In genomic region chr10:83541096-83541495, GRCh38 we compare ENCODE assay signal across 18 cellular contexts.
"Had no signal": no experiment of that assay in that cellular context is flagged by ENCODE, and none has a peak within 500 bp of the region (broad histone marks: within the 10 kb centered on the region; RNA-seq: fewer than 3 reads in every experiment).

No MANE protein-coding gene starts in this region.

- H3K27ac ChIP-seq: body of pancreas, colonic mucosa, neutrophil, parathyroid adenoma, WERI-Rb-1 had no signal

- H3K36me3 ChIP-seq: colonic mucosa, gastrocnemius medialis, neutrophil, WERI-Rb-1 had no signal

- H3K9ac ChIP-seq: parathyroid adenoma had no signal

- H3K27me3 ChIP-seq: body of pancreas, colonic mucosa, gastrocnemius medialis, neutrophil had no signal

- H2AFZ ChIP-seq: parathyroid adenoma had no signal

- H3K4me3 ChIP-seq: body of pancreas, colonic mucosa, gastrocnemius medialis had no signal

- H3K4me1 ChIP-seq: colonic mucosa, gastrocnemius medialis, parathyroid adenoma had no signal

- DNase-seq: activated CD4-positive, alpha-beta T cell treated with anti-CD3 and anti-CD28 coated beads for 1 hour; activated gamma-delta T cell treated with Interleukin-2 at 50 U/mL for 16 hours; body of pancreas; caudate nucleus; colonic mucosa; gastrocnemius medialis; head of caudate nucleus; immature natural killer cell; kidney glomerular epithelial cell; naive thymus-derived CD4-positive, alpha-beta T cell; stimulated activated CD4-positive, alpha-beta T cell treated with anti-CD3 and anti-CD28 coated beads, Interleukin-12 subunit alpha, Interleukin-12 subunit beta, amount 100 ng/mL, for 4 hours; stimulated activated CD4-positive, alpha-beta T cell treated with anti-CD3 and anti-CD28 coated beads, Interleukin-1b, Interleukin-23, amount 100 ng/mL, for 48 hours; stimulated activated CD8-positive, alpha-beta memory T cell treated with anti-CD3 and anti-CD28 coated beads, Interleukin-4, amount 100 ng/mL, for 48 hours; stimulated activated naive CD4-positive, alpha-beta T cell treated with Interleukin-2 at 50 U/mL for 16 hours; substantia nigra; WERI-Rb-1 had no signal

- H3K9me3 ChIP-seq: body of pancreas, colonic mucosa, gastrocnemius medialis, neutrophil had no signal
